16 cellular contexts compared by ENCODE assay signal in genomic region chr6:1700283-1700967, GRCh38.
"Had no signal": no experiment of that assay in that cellular context is flagged by ENCODE, and none has a peak within 500 bp of the region (broad histone marks: within the 10 kb centered on the region; RNA-seq: fewer than 3 reads in every experiment).

No MANE protein-coding gene starts in this region.

- H3K36me3 Mint-ChIP-seq: activated naive CD4-positive, alpha-beta T cell treated with anti-CD3 and anti-CD28 coated beads, Interleukin-2, amount 50 U/mL, for 72 hours; brain had no signal

- H3K27ac Mint-ChIP-seq: activated B cell treated with CpG ODN at 0.5 μM for 24 hours; activated CD8-positive, alpha-beta T cell treated with anti-CD3 and anti-CD28 coated beads for 36 hours; activated naive CD4-positive, alpha-beta T cell treated with anti-CD3 and anti-CD28 coated beads, Interleukin-2, amount 50 U/mL, for 72 hours; dendritic cell treated with granulocyte-macrophage colony-stimulating factor and Interleukin-4, amounts not matched to agents 40 ng/mL and 50 ng/mL, for 4 days; T-helper 17 cell had no signal

- H3K27me3 Mint-ChIP-seq: activated B cell treated with CpG ODN at 0.5 μM for 24 hours; activated CD8-positive, alpha-beta T cell treated with anti-CD3 and anti-CD28 coated beads for 36 hours; dendritic cell treated with granulocyte-macrophage colony-stimulating factor and Interleukin-4, amounts not matched to agents 40 ng/mL and 50 ng/mL, for 4 days; T-helper 17 cell had no signal

- H3K4me3 ChIP-seq: sigmoid colon, spleen had no signal

- H3K27me3 ChIP-seq: sigmoid colon, spleen had no signal

- ATAC-seq: activated CD8-positive, alpha-beta T cell treated with anti-CD3 and anti-CD28 coated beads for 36 hours; activated naive CD4-positive, alpha-beta T cell treated with anti-CD3 and anti-CD28 coated beads, Interleukin-2, amount 50 U/mL, for 72 hours; T-helper 17 cell had no signal

- H3K9me3 Mint-ChIP-seq: activated B cell treated with CpG ODN at 0.5 μM for 24 hours; activated CD8-positive, alpha-beta T cell treated with anti-CD3 and anti-CD28 coated beads for 36 hours; activated naive CD4-positive, alpha-beta T cell treated with anti-CD3 and anti-CD28 coated beads, Interleukin-2, amount 50 U/mL, for 72 hours; dendritic cell treated with granulocyte-macrophage colony-stimulating factor and Interleukin-4, amounts not matched to agents 40 ng/mL and 50 ng/mL, for 4 days; neural crest cell had no signal

- H3K4me1 Mint-ChIP-seq: activated B cell treated with CpG ODN at 0.5 μM for 24 hours had no signal

- H3K9me3 ChIP-seq: sigmoid colon, spleen had no signal

- DNase-seq: activated B cell treated with CpG ODN at 0.5 μM for 24 hours; activated CD4-positive, alpha-beta T cell treated with anti-CD3 and anti-CD28 coated beads for 48 hours; activated CD8-positive, alpha-beta memory T cell treated with anti-CD3 and anti-CD28 coated beads, Interleukin-2, amount 50 U/mL, for 4 hours; activated CD8-positive, alpha-beta T cell treated with anti-CD3 and anti-CD28 coated beads for 36 hours; activated effector memory CD4-positive, alpha-beta T cell treated with anti-CD3 and anti-CD28 coated beads, Interleukin-2, amount 50 U/mL, for 16 hours; activated T-cell treated with anti-CD3 and anti-CD28 coated beads, Interleukin-2, amount 50 U/mL, for 48 hours; amniotic stem cell; effector memory CD4-positive, alpha-beta T cell; foreskin melanocyte; sigmoid colon; spleen; T-helper 17 cell had no signal

- H3K4me1 ChIP-seq: spleen had no signal

- H3K36me3 ChIP-seq: sigmoid colon, spleen had no signal

- H3K4me3 Mint-ChIP-seq: activated B cell treated with CpG ODN at 0.5 μM for 24 hours; activated CD8-positive, alpha-beta T cell treated with anti-CD3 and anti-CD28 coated beads for 36 hours; brain; dendritic cell treated with granulocyte-macrophage colony-stimulating factor and Interleukin-4, amounts not matched to agents 40 ng/mL and 50 ng/mL, for 4 days; neural crest cell; T-helper 17 cell had no signal
